Comparison of ENCODE assay signal across 20 cellular contexts in genomic region chr1:211741116-211741515, GRCh38.
DNase-seq lines count a peak whose midpoint lies in the region; ATAC-seq and TF ChIP-seq lines count a peak whose summit lies in the region.
"Had no signal": no experiment of that assay in that cellular context is flagged by ENCODE, and none has a peak within 500 bp of the region (broad histone marks: within the 10 kb centered on the region; RNA-seq: fewer than 3 reads in every experiment).

No MANE protein-coding gene starts in this region.

- CTCF ChIA-PET in activated CD8-positive, alpha-beta T cell treated with anti-CD3 and anti-CD28 coated beads, Interleukin-2, amount 10 ng/mL, durations not matched to agents 7 days and 5 days (lab: Charles Lee): interaction anchor here (0.6 to 2.0 kb wide), 3 partner anchors 60 to 64 kb away, joined by 3 to 6 read pairs (median 4); no protein-coding TSS in a partner anchor
- CTCF ChIA-PET in activated CD8-positive, alpha-beta T cell treated with anti-CD3 and anti-CD28 coated beads for 36 hours (lab: Charles Lee): interaction anchor here (0.8 to 2.6 kb wide), 3 partner anchors 23 to 84 kb away, joined by 3 to 14 read pairs (median 3); no protein-coding TSS in a partner anchor

- H3K4me3 ChIP-seq in endodermal cell (ENCODE audit: low read length) (no peak overlapping the region), gastrocnemius medialis (no peak overlapping the region), heart left ventricle (no peak overlapping the region)
- H3K4me3 ChIP-seq: GM12878, right atrium auricular region had no signal

- H3K27ac ChIP-seq in endodermal cell (ENCODE audit: low read depth, low read length): no peak overlapping the region
- H3K27ac ChIP-seq in gastrocnemius medialis: no peak overlapping the region
- H3K27ac ChIP-seq in heart left ventricle: no peak overlapping the region
- H3K27ac ChIP-seq: right atrium auricular region had no signal

- TF ChIP-seq POLR2A in gastrocnemius medialis (IDR thresholded peaks at IDR 0.05) (no peak), heart left ventricle (IDR thresholded peaks at IDR 0.05) (no peak)

- no peak for ATAC-seq in activated CD8-positive, alpha-beta T cell treated with anti-CD3 and anti-CD28 coated beads, Interleukin-2, amount 10 ng/mL, durations not matched to agents 7 days and 5 days
- no peak for ATAC-seq in activated CD8-positive, alpha-beta T cell treated with anti-CD3 and anti-CD28 coated beads for 36 hours
- ATAC-seq in GM18861 (IDR thresholded peaks at IDR 0.05; ENCODE audit: unreplicated experiment): no peak
- no peak for ATAC-seq in gastrocnemius medialis
- ATAC-seq in left colon: no peak
- ATAC-seq in heart left ventricle: no peak

- H3K9me3 ChIP-seq in endodermal cell (ENCODE audit: control insufficient read depth, low read length) (no peaks in the 10 kb centered on the region), gastrocnemius medialis (no peaks in the 10 kb centered on the region), heart left ventricle (no peaks in the 10 kb centered on the region)
- H3K9me3 ChIP-seq: right atrium auricular region had no signal

- 90 to 93% methylated on average over 2 to 9 of the region's 9 CpGs for WGBS in endodermal cell (ENCODE audit: insufficient coverage in 1 of 2, insufficient read length in 1 of 2), 2 experiments
- WGBS in heart left ventricle, 4 donors: 66 to 70% (median 69%) methylated on average over 9 of the region's 9 CpGs

- POLR2A ChIA-PET in activated CD8-positive, alpha-beta T cell treated with anti-CD3 and anti-CD28 coated beads, Interleukin-2, amount 10 ng/mL, durations not matched to agents 7 days and 5 days (lab: Charles Lee): no interaction called here
- POLR2A ChIA-PET in activated CD8-positive, alpha-beta T cell treated with anti-CD3 and anti-CD28 coated beads for 36 hours (lab: Charles Lee): interaction anchor here (0.6 kb wide), 1 partner anchor 292 kb away, joined by 3 read pairs; no protein-coding TSS in a partner anchor

- peaks cover 8% of the 10 kb centered on the region for H3K36me3 Mint-ChIP-seq in activated CD8-positive, alpha-beta T cell treated with anti-CD3 and anti-CD28 coated beads, Interleukin-2, amount 10 ng/mL, durations not matched to agents 7 days and 5 days (ENCODE audit: low read depth)
- no peaks in the 10 kb centered on the region for H3K36me3 Mint-ChIP-seq in activated CD8-positive, alpha-beta T cell treated with anti-CD3 and anti-CD28 coated beads for 36 hours (ENCODE audit: low read depth)
- H3K36me3 Mint-ChIP-seq in endodermal cell (ENCODE audit: low read depth): no peaks in the 10 kb centered on the region
- H3K36me3 Mint-ChIP-seq: CD4-positive, alpha-beta memory T cell had no signal

- H3K9me3 Mint-ChIP-seq in activated CD8-positive, alpha-beta T cell treated with anti-CD3 and anti-CD28 coated beads, Interleukin-2, amount 10 ng/mL, durations not matched to agents 7 days and 5 days (ENCODE audit: insufficient read depth): no peaks in the 10 kb centered on the region
- no peaks in the 10 kb centered on the region for H3K9me3 Mint-ChIP-seq in activated CD8-positive, alpha-beta T cell treated with anti-CD3 and anti-CD28 coated beads for 36 hours
- no peaks in the 10 kb centered on the region for H3K9me3 Mint-ChIP-seq in endodermal cell
- H3K9me3 Mint-ChIP-seq: CD4-positive, alpha-beta memory T cell; stimulated activated naive CD8-positive, alpha-beta T cell treated with anti-CD3 and anti-CD28 coated beads, Interleukin-15, Interleukin-2, amounts not matched to agents 100 ng/mL and 50 ng/mL, for 24 hours had no signal

- DNase-seq in activated CD8-positive, alpha-beta T cell treated with anti-CD3 and anti-CD28 coated beads, Interleukin-2, amount 10 ng/mL, durations not matched to agents 7 days and 5 days: no peak
- no peak for DNase-seq in activated CD8-positive, alpha-beta T cell treated with anti-CD3 and anti-CD28 coated beads for 36 hours
- DNase-seq in RPMI7951 (ENCODE audit: low read depth): peak; percentile 15
- DNase-seq in endodermal cell: peak; percentile 49
- no peak for DNase-seq in gastrocnemius medialis
- no peak for DNase-seq in left colon
- no peak for DNase-seq in heart left ventricle
- DNase-seq: activated effector memory CD4-positive, alpha-beta T cell treated with Interleukin-2 at 50 U/mL for 16 hours; amniotic stem cell; CD4-positive, alpha-beta memory T cell; GOT3; KBM-7; NCI-H526 treated with DMSO at 0.1 percent for 48 hours; RPMI8226; stimulated activated CD4-positive, alpha-beta T cell treated with anti-CD3 and anti-CD28 coated beads, Interleukin-15, amount 100 ng/mL, for 24 hours; T-helper 17 cell had no signal

- H3K36me3 ChIP-seq in endodermal cell (ENCODE audit: control insufficient read depth, insufficient read depth, low read length) (no peaks in the 10 kb centered on the region), gastrocnemius medialis (no peaks in the 10 kb centered on the region), heart left ventricle (peaks cover 0 to 8% (median 0%) of the 10 kb centered on the region in 9 donors)
- H3K36me3 ChIP-seq: right atrium auricular region had no signal

- H3K4me1 Mint-ChIP-seq in activated CD8-positive, alpha-beta T cell treated with anti-CD3 and anti-CD28 coated beads, Interleukin-2, amount 10 ng/mL, durations not matched to agents 7 days and 5 days (ENCODE audit: low read depth): peaks cover 42% of the 10 kb centered on the region
- H3K4me1 Mint-ChIP-seq in activated CD8-positive, alpha-beta T cell treated with anti-CD3 and anti-CD28 coated beads for 36 hours (ENCODE audit: low read depth): peaks cover 41% of the 10 kb centered on the region
- peaks cover 41% of the 10 kb centered on the region for H3K4me1 Mint-ChIP-seq in endodermal cell

- in situ Hi-C loops in gastrocnemius medialis (cut with MboI; ENCODE audit: low sequenced_read_pairs in 4 of 4): no loop called here

- no peak for TF ChIP-seq CTCF in activated CD8-positive, alpha-beta T cell treated with anti-CD3 and anti-CD28 coated beads for 36 hours (IDR thresholded peaks at IDR 0.05)
- peak; percentile 46 for TF ChIP-seq CTCF in endodermal cell (conservative IDR thresholded peaks at IDR 0.05)
- no peak for TF ChIP-seq CTCF in gastrocnemius medialis (IDR thresholded peaks at IDR 0.05 in 4 of 5, conservative IDR thresholded peaks at IDR 0.05 in 1 of 5)
- TF ChIP-seq CTCF in heart left ventricle (IDR thresholded peaks at IDR 0.05): no peak

- no peaks in the 10 kb centered on the region for H3K27me3 Mint-ChIP-seq in activated CD8-positive, alpha-beta T cell treated with anti-CD3 and anti-CD28 coated beads, Interleukin-2, amount 10 ng/mL, durations not matched to agents 7 days and 5 days (ENCODE audit: low read depth)
- H3K27me3 Mint-ChIP-seq in activated CD8-positive, alpha-beta T cell treated with anti-CD3 and anti-CD28 coated beads for 36 hours: no peaks in the 10 kb centered on the region
- peaks cover 3% of the 10 kb centered on the region for H3K27me3 Mint-ChIP-seq in endodermal cell (ENCODE audit: insufficient read depth)
- H3K27me3 Mint-ChIP-seq: CD4-positive, alpha-beta memory T cell; stimulated activated naive CD8-positive, alpha-beta T cell treated with anti-CD3 and anti-CD28 coated beads, Interleukin-15, Interleukin-2, amounts not matched to agents 100 ng/mL and 50 ng/mL, for 24 hours; T-helper 17 cell had no signal

- H3K27me3 ChIP-seq in endodermal cell (ENCODE audit: control insufficient read depth, insufficient read depth, low read length, poor library complexity, severe bottlenecking): no peaks in the 10 kb centered on the region
- no peaks in the 10 kb centered on the region for H3K27me3 ChIP-seq in gastrocnemius medialis
- H3K27me3 ChIP-seq in heart left ventricle: peaks cover 0 to 4% (median 0%) of the 10 kb centered on the region in 9 donors
- H3K27me3 ChIP-seq: right atrium auricular region had no signal

- no peak overlapping the region for H3K9ac ChIP-seq in endodermal cell (ENCODE audit: extremely low read depth, low read length, poor library complexity, severe bottlenecking)

- intact Hi-C loops in activated CD8-positive, alpha-beta T cell treated with anti-CD3 and anti-CD28 coated beads for 36 hours (cut with micrococcal nuclease): loop anchor here (2.0 kb wide), 1 partner anchor 42 kb away; no protein-coding TSS in a partner anchor
- intact Hi-C loops in gastrocnemius medialis (cut with DNase I; ENCODE audit: low total_unique reads): no loop called here
- intact Hi-C loops in left colon (cut with DNase I, micrococcal nuclease): no loop called here
- intact Hi-C loops in heart left ventricle (cut with DNase I): loop anchor here in 1 of 10 donors (5.0 kb wide), 1 partner anchor 164 kb away; the partner anchor contains the start of gene SLC30A1

- H3K4me1 ChIP-seq in endodermal cell (ENCODE audit: control insufficient read depth, insufficient read depth, low read length) (peaks cover 17% of the 10 kb centered on the region), gastrocnemius medialis (no peaks in the 10 kb centered on the region), heart left ventricle (peaks cover 0 to 22% (median 0%) of the 10 kb centered on the region in 12 donors)
- H3K4me1 ChIP-seq: right atrium auricular region had no signal

- no peak overlapping the region for H3K4me3 Mint-ChIP-seq in activated CD8-positive, alpha-beta T cell treated with anti-CD3 and anti-CD28 coated beads, Interleukin-2, amount 10 ng/mL, durations not matched to agents 7 days and 5 days
- H3K4me3 Mint-ChIP-seq in activated CD8-positive, alpha-beta T cell treated with anti-CD3 and anti-CD28 coated beads for 36 hours: no peak overlapping the region
- H3K4me3 Mint-ChIP-seq in endodermal cell: no peak overlapping the region
- H3K4me3 Mint-ChIP-seq: stimulated activated naive CD8-positive, alpha-beta T cell treated with anti-CD3 and anti-CD28 coated beads, Interleukin-15, Interleukin-2, amounts not matched to agents 100 ng/mL and 50 ng/mL, for 24 hours; T-helper 17 cell had no signal

- peak overlapping the region; percentile 34 for H3K27ac Mint-ChIP-seq in activated CD8-positive, alpha-beta T cell treated with anti-CD3 and anti-CD28 coated beads, Interleukin-2, amount 10 ng/mL, durations not matched to agents 7 days and 5 days
- no peak overlapping the region for H3K27ac Mint-ChIP-seq in activated CD8-positive, alpha-beta T cell treated with anti-CD3 and anti-CD28 coated beads for 36 hours
- no peak overlapping the region for H3K27ac Mint-ChIP-seq in endodermal cell
- H3K27ac Mint-ChIP-seq: stimulated activated naive CD8-positive, alpha-beta T cell treated with anti-CD3 and anti-CD28 coated beads, Interleukin-15, Interleukin-2, amounts not matched to agents 100 ng/mL and 50 ng/mL, for 24 hours had no signal

Comparison
In these comparisons a context has a peak if more than half of its experiments do, and no peak if none do; other contexts are left out.
1. DNase-seq: peak in RPMI7951 (single experiment) and endodermal cell (single experiment); none in activated CD8-positive, alpha-beta T cell treated with anti-CD3 and anti-CD28 coated beads, Interleukin-2, amount 10 ng/mL, durations not matched to agents 7 days and 5 days (single experiment), activated CD8-positive, alpha-beta T cell treated with anti-CD3 and anti-CD28 coated beads for 36 hours (single experiment), gastrocnemius medialis (0 of 2), left colon (0 of 2) and heart left ventricle (0 of 5).